Comparison of ENCODE assay signal across 8 cellular contexts in genomic region chr19:32673573-32673972, GRCh38. TPM values are rescaled to one million over a fixed set of nuclear protein-coding genes. Genes with fewer than 3 reads are reported as not detected.
A peak's percentile ranks its signal among the peaks of the same experiment; 100 is the strongest.
DNase-seq lines count a peak whose midpoint lies in the region; ATAC-seq lines count a peak whose summit lies in the region.

No MANE protein-coding gene starts in this region.

- no peaks in the 10 kb centered on the region for H3K9me3 Mint-ChIP-seq in CD8-positive, alpha-beta memory T cell
- no peaks in the 10 kb centered on the region for H3K9me3 Mint-ChIP-seq in IgD-negative memory B cell
- H3K9me3 Mint-ChIP-seq in central memory CD8-positive, alpha-beta T cell, result no peaks in the 10 kb centered on the region
- no peaks in the 10 kb centered on the region for H3K9me3 Mint-ChIP-seq in natural killer cell treated with Interleukin-12 subunit alpha and Interleukin-12 subunit beta and Interleukin-15 and Interleukin-18, amount 100 ng/mL, for 72 hours
- no peaks in the 10 kb centered on the region for H3K9me3 Mint-ChIP-seq in activated naive CD4-positive, alpha-beta T cell treated with anti-CD3 and anti-CD28 coated beads for 36 hours

- intact Hi-C loops in activated naive CD4-positive, alpha-beta T cell treated with anti-CD3 and anti-CD28 coated beads for 36 hours (cut with micrococcal nuclease), result no loop called here
- intact Hi-C loops in left colon (cut with DNase I, micrococcal nuclease), result no loop called here

- H3K27me3 Mint-ChIP-seq in CD8-positive, alpha-beta memory T cell, result peaks cover 9 to 10% of the 10 kb centered on the region in 2 donors
- peaks cover 15% of the 10 kb centered on the region for H3K27me3 Mint-ChIP-seq in IgD-negative memory B cell
- peaks cover 9% of the 10 kb centered on the region for H3K27me3 Mint-ChIP-seq in central memory CD8-positive, alpha-beta T cell
- peaks cover 5 to 6% of the 10 kb centered on the region in 2 donors for H3K27me3 Mint-ChIP-seq in natural killer cell treated with Interleukin-12 subunit alpha and Interleukin-12 subunit beta and Interleukin-15 and Interleukin-18, amount 100 ng/mL, for 72 hours
- peaks cover 14% of the 10 kb centered on the region for H3K27me3 Mint-ChIP-seq in activated naive CD4-positive, alpha-beta T cell treated with anti-CD3 and anti-CD28 coated beads for 36 hours (ENCODE audit: low read depth)

- peaks cover 8% of the 10 kb centered on the region for H3K27me3 ChIP-seq in CD8-positive, alpha-beta memory T cell (ENCODE audit: insufficient read depth, low read length, poor library complexity, severe bottlenecking)

- H3K4me1 ChIP-seq in CD8-positive, alpha-beta memory T cell (ENCODE audit: insufficient read depth, low read length), result peaks cover 19% of the 10 kb centered on the region

- peaks cover 56 to 67% (median 56%) of the 10 kb centered on the region in 3 donors for H3K4me1 Mint-ChIP-seq in CD8-positive, alpha-beta memory T cell
- peaks cover 18 to 23% (median 23%) of the 10 kb centered on the region in 3 donors for H3K4me1 Mint-ChIP-seq in IgD-negative memory B cell
- H3K4me1 Mint-ChIP-seq in central memory CD8-positive, alpha-beta T cell, result peaks cover 48% of the 10 kb centered on the region
- H3K4me1 Mint-ChIP-seq in natural killer cell treated with Interleukin-12 subunit alpha and Interleukin-12 subunit beta and Interleukin-15 and Interleukin-18, amount 100 ng/mL, for 72 hours (ENCODE audit: low read depth in 2 of 2), result peaks cover 41 to 43% of the 10 kb centered on the region in 2 donors
- peaks cover 29% of the 10 kb centered on the region for H3K4me1 Mint-ChIP-seq in activated naive CD4-positive, alpha-beta T cell treated with anti-CD3 and anti-CD28 coated beads for 36 hours (ENCODE audit: low read depth)

- H3K27ac Mint-ChIP-seq in CD8-positive, alpha-beta memory T cell, result peak overlapping the region in 4 of 8 donors; percentile 64 to 88 (median 76)
- peak overlapping the region in 2 of 3 donors; percentile 37 to 92 for H3K27ac Mint-ChIP-seq in IgD-negative memory B cell
- H3K27ac Mint-ChIP-seq in central memory CD8-positive, alpha-beta T cell (ENCODE audit: low read depth), result peak overlapping the region; percentile 62
- H3K27ac Mint-ChIP-seq in natural killer cell treated with Interleukin-12 subunit alpha and Interleukin-12 subunit beta and Interleukin-15 and Interleukin-18, amount 100 ng/mL, for 72 hours, result peak overlapping the region; percentile 40 to 70
- no peak overlapping the region for H3K27ac Mint-ChIP-seq in activated naive CD4-positive, alpha-beta T cell treated with anti-CD3 and anti-CD28 coated beads for 36 hours

- no peaks in the 10 kb centered on the region for H3K36me3 ChIP-seq in CD8-positive, alpha-beta memory T cell (ENCODE audit: insufficient read depth, low read length)

- H3K4me3 Mint-ChIP-seq in CD8-positive, alpha-beta memory T cell, result peak overlapping the region; percentile 91 to 97 (median 95)
- peak overlapping the region; percentile 88 to 96 (median 91) for H3K4me3 Mint-ChIP-seq in IgD-negative memory B cell
- H3K4me3 Mint-ChIP-seq in central memory CD8-positive, alpha-beta T cell, result peak overlapping the region; percentile 87
- peak overlapping the region; percentile 96 for H3K4me3 Mint-ChIP-seq in natural killer cell treated with Interleukin-12 subunit alpha and Interleukin-12 subunit beta and Interleukin-15 and Interleukin-18, amount 100 ng/mL, for 72 hours
- H3K4me3 Mint-ChIP-seq in activated naive CD4-positive, alpha-beta T cell treated with anti-CD3 and anti-CD28 coated beads for 36 hours, result no peak overlapping the region

- CTCF ChIA-PET in CD8-positive, alpha-beta memory T cell (lab: Charles Lee), result interaction anchor here (1.4 kb wide), 1 partner anchor 302 kb away, joined by 5 read pairs; no protein-coding TSS in a partner anchor
- CTCF ChIA-PET in activated naive CD4-positive, alpha-beta T cell treated with anti-CD3 and anti-CD28 coated beads for 36 hours (lab: Charles Lee), result interaction anchor here (1.1 kb wide), 1 partner anchor 314 kb away, joined by 3 read pairs; no protein-coding TSS in a partner anchor

- peaks cover 0 to 13% (median 4%) of the 10 kb centered on the region in 3 donors for H3K36me3 Mint-ChIP-seq in CD8-positive, alpha-beta memory T cell
- peaks cover 6% of the 10 kb centered on the region for H3K36me3 Mint-ChIP-seq in IgD-negative memory B cell
- H3K36me3 Mint-ChIP-seq in central memory CD8-positive, alpha-beta T cell (ENCODE audit: insufficient read depth), result peaks cover 7% of the 10 kb centered on the region
- H3K36me3 Mint-ChIP-seq in natural killer cell treated with Interleukin-12 subunit alpha and Interleukin-12 subunit beta and Interleukin-15 and Interleukin-18, amount 100 ng/mL, for 72 hours, result no peaks in the 10 kb centered on the region
- H3K36me3 Mint-ChIP-seq in activated naive CD4-positive, alpha-beta T cell treated with anti-CD3 and anti-CD28 coated beads for 36 hours (ENCODE audit: low read depth), result no peaks in the 10 kb centered on the region

- POLR2A ChIA-PET in CD8-positive, alpha-beta memory T cell (lab: Charles Lee), result interaction anchor here (0.7 to 3.7 kb wide), 2 partner anchors 18 to 407 kb away, joined by 4 to 25 read pairs; partner anchors contain the start of genes GPATCH1 and NUDT19

- DNase-seq in CD8-positive, alpha-beta memory T cell, result no peak
- DNase-seq in central memory CD8-positive, alpha-beta T cell (ENCODE audit: low spot score in 2 of 2), result no peak
- no peak for DNase-seq in natural killer cell treated with Interleukin-12 subunit alpha and Interleukin-12 subunit beta and Interleukin-15 and Interleukin-18, amount 100 ng/mL, for 72 hours (ENCODE audit: low spot score)
- DNase-seq in activated naive CD4-positive, alpha-beta T cell treated with anti-CD3 and anti-CD28 coated beads for 36 hours, result no peak
- DNase-seq in left colon (no peak), NK-92 (lab: John Stamatoyannopoulos, UW; ENCODE audit: unreplicated experiment) (no peak)

- H3K27ac ChIP-seq in CD8-positive, alpha-beta memory T cell (ENCODE audit: low read depth, low read length), result no peak overlapping the region

- H3K4me3 ChIP-seq in CD8-positive, alpha-beta memory T cell (ENCODE audit: low read length), result no peak overlapping the region

- H3K9me3 ChIP-seq in CD8-positive, alpha-beta memory T cell (ENCODE audit: low read length), result no peaks in the 10 kb centered on the region

- ATAC-seq in central memory CD8-positive, alpha-beta T cell (replicated peaks; ENCODE audit: extremely low read depth, poor library complexity, severe bottlenecking), result no peak
- no peak for ATAC-seq in natural killer cell treated with Interleukin-12 subunit alpha and Interleukin-12 subunit beta and Interleukin-15 and Interleukin-18, amount 100 ng/mL, for 72 hours
- ATAC-seq in GM19328 (IDR thresholded peaks at IDR 0.05; ENCODE audit: unreplicated experiment), result no peak
- no peak for ATAC-seq in left colon

RNA-seq across cellular contexts. Expression of gene ANKRD27, which starts 1.4 kb away (rescaled TPM):
- 10 to 100 TPM; 38.0 to 42.4 TPM for total RNA-seq in CD8-positive, alpha-beta memory T cell
- polyA plus RNA-seq in CD8-positive, alpha-beta memory T cell, result 31.1 TPM
- polyA plus RNA-seq in IgD-negative memory B cell, result 9.7 TPM
- total RNA-seq in natural killer cell treated with Interleukin-12 subunit alpha and Interleukin-12 subunit beta and Interleukin-15 and Interleukin-18, amount 100 ng/mL, for 72 hours, result 10 to 100 TPM; 47.3 to 55.6 TPM
- 10 to 100 TPM; 28.8 to 29.7 TPM for total RNA-seq in activated naive CD4-positive, alpha-beta T cell treated with anti-CD3 and anti-CD28 coated beads for 36 hours
- total RNA-seq in left colon, result 10 to 100 TPM; 35.7 to 38.2 TPM

RNA-seq across cellular contexts. Expression of gene RGS9BP, which starts 2.1 kb away (rescaled TPM):
- under 1 TPM; 0.15 to 0.20 TPM for total RNA-seq in CD8-positive, alpha-beta memory T cell
- polyA plus RNA-seq in CD8-positive, alpha-beta memory T cell, result 0.12 TPM
- polyA plus RNA-seq in IgD-negative memory B cell, result 0.11 TPM
- under 1 TPM in 1 of 2 donors, not detected in 1; 0.20 TPM for total RNA-seq in natural killer cell treated with Interleukin-12 subunit alpha and Interleukin-12 subunit beta and Interleukin-15 and Interleukin-18, amount 100 ng/mL, for 72 hours
- total RNA-seq in activated naive CD4-positive, alpha-beta T cell treated with anti-CD3 and anti-CD28 coated beads for 36 hours, result under 1 TPM; 0.10 to 0.12 TPM
- under 1 TPM; 0.09 to 0.11 TPM for total RNA-seq in left colon

RNA-seq across cellular contexts. Expression of gene NUDT19, which starts 18.0 kb away (rescaled TPM):
- total RNA-seq in CD8-positive, alpha-beta memory T cell, result 10 to 100 TPM; 19.5 to 20.6 TPM
- polyA plus RNA-seq in CD8-positive, alpha-beta memory T cell, result 5.0 TPM
- polyA plus RNA-seq in IgD-negative memory B cell, result 3.1 TPM
- total RNA-seq in natural killer cell treated with Interleukin-12 subunit alpha and Interleukin-12 subunit beta and Interleukin-15 and Interleukin-18, amount 100 ng/mL, for 72 hours, result 10 to 100 TPM; 19.6 to 21.7 TPM
- total RNA-seq in activated naive CD4-positive, alpha-beta T cell treated with anti-CD3 and anti-CD28 coated beads for 36 hours, result 10 to 100 TPM; 11.9 to 13.6 TPM
- 10 to 100 TPM; 16.6 to 17.1 TPM for total RNA-seq in left colon

RNA-seq across cellular contexts. Expression of gene TDRD12, which starts 46.0 kb away (rescaled TPM):
- total RNA-seq in CD8-positive, alpha-beta memory T cell, result under 1 TPM; 0.15 to 0.20 TPM
- 0.21 TPM for polyA plus RNA-seq in CD8-positive, alpha-beta memory T cell
- not detected for polyA plus RNA-seq in IgD-negative memory B cell
- under 1 TPM in 1 of 2 donors, not detected in 1; 0.29 TPM for total RNA-seq in natural killer cell treated with Interleukin-12 subunit alpha and Interleukin-12 subunit beta and Interleukin-15 and Interleukin-18, amount 100 ng/mL, for 72 hours
- total RNA-seq in activated naive CD4-positive, alpha-beta T cell treated with anti-CD3 and anti-CD28 coated beads for 36 hours, result under 1 TPM; 0.21 to 0.25 TPM
- under 1 TPM; 0.06 TPM for total RNA-seq in left colon
